ENCODE assay signal across 7 cellular contexts in genomic region chr10:79582954-79583353, GRCh38. TPM values are rescaled to one million over a fixed set of nuclear protein-coding genes. Genes with fewer than 3 reads are reported as not detected.
"Had no signal": no experiment of that assay in that cellular context is flagged by ENCODE, and none has a peak within 500 bp of the region (broad histone marks: within the 10 kb centered on the region; RNA-seq: fewer than 3 reads in every experiment).

No MANE protein-coding gene starts in this region.

RNA-seq across cellular contexts. Expression of gene SFTPA2, which starts 22.7 kb away (rescaled TPM):
- total RNA-seq: LHCN-M2, MCF 10A, PC-9, Peyer's patch, RPMI7951, SJCRH30 had no signal
- polyA plus RNA-seq: IgD-negative memory B cell had no signal

RNA-seq across cellular contexts. Expression of gene SFTPA1, which starts 27.8 kb away (rescaled TPM):
- total RNA-seq: LHCN-M2, MCF 10A, PC-9, Peyer's patch, RPMI7951, SJCRH30 had no signal
- polyA plus RNA-seq: IgD-negative memory B cell had no signal
